In genomic region chr2:197425550-197425949, GRCh38 we compare ENCODE assay signal across 14 cellular contexts. TPM values are rescaled to one million over a fixed set of nuclear protein-coding genes. Genes with fewer than 3 reads are reported as not detected.
DNase-seq lines count a peak whose midpoint lies in the region; ATAC-seq and TF ChIP-seq lines count a peak whose summit lies in the region.
"Had no signal": no experiment of that assay in that cellular context is flagged by ENCODE, and none has a peak within 500 bp of the region (broad histone marks: within the 10 kb centered on the region; RNA-seq: fewer than 3 reads in every experiment).

No MANE protein-coding gene starts in this region.

- no peak overlapping the region for H3K4me3 Mint-ChIP-seq in stimulated activated naive CD8-positive, alpha-beta T cell treated with anti-CD3 and anti-CD28 coated beads, Interleukin-15, Interleukin-2, amounts not matched to agents 100 ng/mL and 50 ng/mL, for 24 hours
- peak overlapping the region in 1 of 2 donors; percentile 7 for H3K4me3 Mint-ChIP-seq in stimulated activated naive CD8-positive, alpha-beta T cell treated with anti-CD3 and anti-CD28 coated beads, Interleukin-15, amount 100 ng/mL, for 72 hours
- peak overlapping the region; percentile 26 for H3K4me3 Mint-ChIP-seq in activated T-helper 17 cell treated with anti-CD3 and anti-CD28 coated beads, Interleukin-2, amount 50 U/mL, for 72 hours
- peak overlapping the region; percentile 19 for H3K4me3 Mint-ChIP-seq in memory B cell

- TF ChIP-seq CTCF in GM13977 (IDR thresholded peaks at IDR 0.05; ENCODE audit: extremely low read depth, insufficient read depth, missing control alignments) = no peak

- H3K27ac Mint-ChIP-seq in stimulated activated naive CD8-positive, alpha-beta T cell treated with anti-CD3 and anti-CD28 coated beads, Interleukin-15, Interleukin-2, amounts not matched to agents 100 ng/mL and 50 ng/mL, for 24 hours = peak overlapping the region; percentile 64
- no peak overlapping the region for H3K27ac Mint-ChIP-seq in stimulated activated naive CD8-positive, alpha-beta T cell treated with anti-CD3 and anti-CD28 coated beads, Interleukin-15, amount 100 ng/mL, for 72 hours
- peak overlapping the region; percentile 29 for H3K27ac Mint-ChIP-seq in activated T-helper 17 cell treated with anti-CD3 and anti-CD28 coated beads, Interleukin-2, amount 50 U/mL, for 72 hours
- peak overlapping the region; percentile 28 for H3K27ac Mint-ChIP-seq in memory B cell

- in situ Hi-C loops in GM13977 (cut with MboI; ENCODE audit: low pct_unique_long_range_greater_than_20kb, low sequenced_read_pairs, unreplicated experiment) = no loop called here

- peaks cover 72% of the 10 kb centered on the region for H3K4me1 Mint-ChIP-seq in stimulated activated naive CD8-positive, alpha-beta T cell treated with anti-CD3 and anti-CD28 coated beads, Interleukin-15, Interleukin-2, amounts not matched to agents 100 ng/mL and 50 ng/mL, for 24 hours (ENCODE audit: low read depth)
- H3K4me1 Mint-ChIP-seq in stimulated activated naive CD8-positive, alpha-beta T cell treated with anti-CD3 and anti-CD28 coated beads, Interleukin-15, amount 100 ng/mL, for 72 hours = peaks cover 64% of the 10 kb centered on the region
- peaks cover 43% of the 10 kb centered on the region for H3K4me1 Mint-ChIP-seq in activated T-helper 17 cell treated with anti-CD3 and anti-CD28 coated beads, Interleukin-2, amount 50 U/mL, for 72 hours
- H3K4me1 Mint-ChIP-seq in memory B cell = peaks cover 29% of the 10 kb centered on the region

- no peak for ATAC-seq in stimulated activated naive CD8-positive, alpha-beta T cell treated with anti-CD3 and anti-CD28 coated beads, Interleukin-15, amount 100 ng/mL, for 72 hours
- ATAC-seq in activated T-helper 17 cell treated with anti-CD3 and anti-CD28 coated beads, Interleukin-2, amount 50 U/mL, for 72 hours (replicated peaks) = no peak
- ATAC-seq in memory B cell (ENCODE audit: low read depth) (no peak), HG03097 (IDR thresholded peaks at IDR 0.05; ENCODE audit: low FRiP score, unreplicated experiment) (no peak)

- no peak for DNase-seq in stimulated activated naive CD8-positive, alpha-beta T cell treated with anti-CD3 and anti-CD28 coated beads, Interleukin-15, amount 100 ng/mL, for 72 hours
- no peak for DNase-seq in memory B cell (ENCODE audit: low spot score in 2 of 2)
- no peak for DNase-seq in NCI-H69 (lab: John Stamatoyannopoulos, UW)
- no peak for DNase-seq in GM13977 (ENCODE audit: low spot score)
- DNase-seq: activated CD4-positive, alpha-beta T cell treated with anti-CD3 and anti-CD28 coated beads, Interleukin-2, amount 50 U/mL, for 1 hour; dorsolateral prefrontal cortex; heart right ventricle; islet precursor cell; NCI-H2081; NCI-H524; SHP77 treated with DMSO at 0.1 percent for 48 hours had no signal

- H3K27me3 Mint-ChIP-seq in stimulated activated naive CD8-positive, alpha-beta T cell treated with anti-CD3 and anti-CD28 coated beads, Interleukin-15, Interleukin-2, amounts not matched to agents 100 ng/mL and 50 ng/mL, for 24 hours = no peaks in the 10 kb centered on the region
- no peaks in the 10 kb centered on the region for H3K27me3 Mint-ChIP-seq in stimulated activated naive CD8-positive, alpha-beta T cell treated with anti-CD3 and anti-CD28 coated beads, Interleukin-15, amount 100 ng/mL, for 72 hours
- no peaks in the 10 kb centered on the region for H3K27me3 Mint-ChIP-seq in activated T-helper 17 cell treated with anti-CD3 and anti-CD28 coated beads, Interleukin-2, amount 50 U/mL, for 72 hours
- no peaks in the 10 kb centered on the region for H3K27me3 Mint-ChIP-seq in memory B cell

- H3K9me3 Mint-ChIP-seq in stimulated activated naive CD8-positive, alpha-beta T cell treated with anti-CD3 and anti-CD28 coated beads, Interleukin-15, Interleukin-2, amounts not matched to agents 100 ng/mL and 50 ng/mL, for 24 hours = no peaks in the 10 kb centered on the region
- no peaks in the 10 kb centered on the region for H3K9me3 Mint-ChIP-seq in stimulated activated naive CD8-positive, alpha-beta T cell treated with anti-CD3 and anti-CD28 coated beads, Interleukin-15, amount 100 ng/mL, for 72 hours
- H3K9me3 Mint-ChIP-seq in activated T-helper 17 cell treated with anti-CD3 and anti-CD28 coated beads, Interleukin-2, amount 50 U/mL, for 72 hours = no peaks in the 10 kb centered on the region
- no peaks in the 10 kb centered on the region for H3K9me3 Mint-ChIP-seq in memory B cell

- H3K36me3 Mint-ChIP-seq in stimulated activated naive CD8-positive, alpha-beta T cell treated with anti-CD3 and anti-CD28 coated beads, Interleukin-15, Interleukin-2, amounts not matched to agents 100 ng/mL and 50 ng/mL, for 24 hours (ENCODE audit: low read depth) = peaks cover 45% of the 10 kb centered on the region
- peaks cover 79% of the 10 kb centered on the region for H3K36me3 Mint-ChIP-seq in activated T-helper 17 cell treated with anti-CD3 and anti-CD28 coated beads, Interleukin-2, amount 50 U/mL, for 72 hours (ENCODE audit: low read depth)
- H3K36me3 Mint-ChIP-seq in memory B cell = peaks cover 9% of the 10 kb centered on the region

RNA-seq across cellular contexts. Expression of gene SF3B1, which starts 9.3 kb away (rescaled TPM):
- total RNA-seq in activated T-helper 17 cell treated with anti-CD3 and anti-CD28 coated beads, Interleukin-2, amount 50 U/mL, for 72 hours = 100 to 1,000 TPM; 273 to 277 TPM

RNA-seq across cellular contexts. Expression of gene COQ10B, which starts 27.8 kb away (rescaled TPM):
- total RNA-seq in activated T-helper 17 cell treated with anti-CD3 and anti-CD28 coated beads, Interleukin-2, amount 50 U/mL, for 72 hours = 10 to 100 TPM; 15.8 to 20.1 TPM

Comparison
In these comparisons a context has a peak if more than half of its experiments do, and no peak if none do; other contexts are left out.
1. H3K27ac Mint-ChIP-seq: peak in stimulated activated naive CD8-positive, alpha-beta T cell treated with anti-CD3 and anti-CD28 coated beads, Interleukin-15, Interleukin-2, amounts not matched to agents 100 ng/mL and 50 ng/mL, for 24 hours (single experiment), activated T-helper 17 cell treated with anti-CD3 and anti-CD28 coated beads, Interleukin-2, amount 50 U/mL, for 72 hours (single experiment) and memory B cell (single experiment); none in stimulated activated naive CD8-positive, alpha-beta T cell treated with anti-CD3 and anti-CD28 coated beads, Interleukin-15, amount 100 ng/mL, for 72 hours (0 of 2).